ENCODE assay signal across 1 cellular context in genomic region chr4:54276633-54277426, GRCh38.
TF ChIP-seq lines count a peak whose summit lies in the region.

No MANE protein-coding gene starts in this region.

TF ChIP-seq in HEK293, 187 proteins besides CTCF, POLR2A, EP300 and RAD21 (continued from another document):
- TF ChIP-seq REST (tag by site-specific recombination; IDR thresholded peaks at IDR 0.05) (no peak), GLIS1 (tag by site-specific recombination; IDR thresholded peaks at IDR 0.05) (no peak), EGR2 (tag by site-specific recombination; IDR thresholded peaks at IDR 0.05; ENCODE audit: low read depth) (peak; percentile 27; the same call in 1 of the 2 replicates)
